ENCODE assay signal across 30 cellular contexts in the genomic region with DNA sequence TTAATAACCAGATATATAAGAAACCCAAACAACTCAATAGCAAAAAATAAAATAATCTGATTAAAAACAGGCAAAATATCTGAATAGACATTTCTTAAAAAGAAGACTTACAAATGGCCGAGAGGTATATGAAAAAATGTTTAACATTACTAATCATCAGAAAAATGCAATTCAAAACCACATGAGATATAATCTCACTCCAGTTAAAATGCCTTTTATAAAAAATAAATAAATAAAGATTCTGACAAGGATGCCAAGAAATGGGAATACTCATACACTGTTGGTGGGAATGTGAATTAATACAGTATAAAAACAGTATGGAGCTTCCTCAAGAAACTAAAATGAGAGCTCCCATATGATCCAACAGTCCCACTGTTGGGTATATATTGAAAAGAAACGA. TPM values are rescaled to one million over a fixed set of nuclear protein-coding genes. Genes with fewer than 3 reads are reported as not detected.
"Had no signal": no experiment of that assay in that cellular context is flagged by ENCODE, and none has a peak within 500 bp of the region (broad histone marks: within the 10 kb centered on the region; RNA-seq: fewer than 3 reads in every experiment).

No MANE protein-coding gene starts in this region.

- DNase-seq: effector CD4-positive, alpha-beta T cell; gastrocnemius medialis; heart right ventricle; hypothalamus; kidney glomerular epithelial cell; mesendoderm; naive thymus-derived CD4-positive, alpha-beta T cell; nephron progenitor cell; psoas muscle; retina; right lobe of liver; spleen; stimulated activated CD4-positive, alpha-beta T cell treated with anti-CD3 and anti-CD28 coated beads, Interleukin-15, amount 100 ng/mL, for 24 hours; stimulated activated CD4-positive, alpha-beta T cell treated with anti-CD3 and anti-CD28 coated beads, Interleukin-1b, Interleukin-23, amount 100 ng/mL, for 48 hours; stimulated activated CD4-positive, alpha-beta T cell treated with anti-CD3 and anti-CD28 coated beads, Interleukin-4, amount 100 ng/mL, for 24 hours; stimulated activated naive B cell treated with anti-CD40 and anti-IgM and Interleukin-4, amounts not matched to agents 10 μg/mL and 1 μg/mL and 100 μg/mL, for 72 hours; stimulated activated naive CD8-positive, alpha-beta T cell treated with anti-CD3 and anti-CD28 coated beads, Interleukin-15, amount 100 ng/mL, for 72 hours; testis had no signal

- H3K4me1 ChIP-seq: psoas muscle had no signal

- H3K9me3 ChIP-seq: neutrophil, right lobe of liver, testis had no signal

- H3K27ac ChIP-seq: coronary artery, gastrocnemius medialis, heart right ventricle, neutrophil, psoas muscle, right lobe of liver, spleen, testis, tibial nerve had no signal

- H3K27me3 ChIP-seq: gastrocnemius medialis, heart right ventricle, neutrophil, right lobe of liver, spleen, testis, tibial nerve had no signal

- ATAC-seq: gastrocnemius medialis; heart right ventricle; naive thymus-derived CD4-positive, alpha-beta T cell; psoas muscle; right lobe of liver; stimulated activated naive B cell treated with anti-CD40 and anti-IgM and Interleukin-4, amounts not matched to agents 10 μg/mL and 1 μg/mL and 100 μg/mL, for 72 hours; stimulated activated naive CD8-positive, alpha-beta T cell treated with anti-CD3 and anti-CD28 coated beads, Interleukin-15, amount 100 ng/mL, for 72 hours had no signal

- H3K36me3 ChIP-seq: gastrocnemius medialis, heart right ventricle, neutrophil, right lobe of liver, spleen, tibial nerve had no signal

- H3K4me3 ChIP-seq: coronary artery, gastrocnemius medialis, heart right ventricle, psoas muscle, right lobe of liver, spleen, testis, tibial nerve had no signal

RNA-seq across cellular contexts. Expression of gene BMP10, which starts 33.9 kb away (rescaled TPM):
- total RNA-seq: dermis microvascular lymphatic vessel endothelial cell; fibroblast of villous mesenchyme; gastrocnemius medialis; lung microvascular endothelial cell; mononuclear cell; naive thymus-derived CD4-positive, alpha-beta T cell; osteoblast; spleen; subcutaneous adipose tissue; testis; tibial nerve; ureter had no signal
- polyA plus RNA-seq: esophagus; naive thymus-derived CD4-positive, alpha-beta T cell; psoas muscle; spleen had no signal

RNA-seq across cellular contexts. Expression of gene GKN2, which starts 47.6 kb away (rescaled TPM):
- total RNA-seq: dermis microvascular lymphatic vessel endothelial cell; fibroblast of villous mesenchyme; gastrocnemius medialis; heart right ventricle; lung microvascular endothelial cell; mononuclear cell; naive thymus-derived CD4-positive, alpha-beta T cell; osteoblast; psoas muscle; right lobe of liver; spleen; subcutaneous adipose tissue; testis; tibial nerve; ureter had no signal
- polyA plus RNA-seq: heart right ventricle; liver; naive thymus-derived CD4-positive, alpha-beta T cell; psoas muscle had no signal
